21 cellular contexts compared by ENCODE assay signal in the genomic region with DNA sequence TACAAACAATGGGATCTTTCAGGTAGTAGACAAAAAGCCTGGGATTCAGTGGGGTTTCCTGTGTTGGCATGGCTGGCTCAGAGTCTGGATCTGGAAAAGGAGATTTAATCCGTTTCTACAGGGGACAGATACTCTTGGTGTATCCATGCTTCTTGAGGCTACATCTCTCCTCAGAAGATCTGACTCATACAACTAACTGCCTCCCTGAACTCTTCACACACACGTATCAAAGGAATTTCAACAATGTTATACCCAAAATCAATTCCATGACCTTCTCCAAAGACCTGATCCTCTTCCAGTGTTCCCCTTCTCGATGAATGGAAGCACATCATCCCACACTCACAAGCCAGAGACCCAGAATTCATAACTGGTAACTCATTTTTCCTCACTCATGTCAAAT.
DNase-seq lines count a peak whose midpoint lies in the region; ATAC-seq, FAIRE-seq and TF ChIP-seq lines count a peak whose summit lies in the region.
"Had no signal": no experiment of that assay in that cellular context is flagged by ENCODE, and none has a peak within 500 bp of the region (broad histone marks: within the 10 kb centered on the region; RNA-seq: fewer than 3 reads in every experiment).

No MANE protein-coding gene starts in this region.

- no peak overlapping the region for H3K27ac Mint-ChIP-seq in astrocyte (ENCODE audit: unreplicated experiment)
- H3K27ac Mint-ChIP-seq in CD8-positive, alpha-beta memory T cell: no peak overlapping the region
- H3K27ac Mint-ChIP-seq: CD4-positive, alpha-beta memory T cell; GM23338 had no signal

- CTCF ChIA-PET in CD8-positive, alpha-beta memory T cell (lab: Charles Lee): no interaction called here

- H3K14ac ChIP-seq in neuronal stem cell (ENCODE audit: low read length): no peak overlapping the region

- H2BK5ac ChIP-seq in neuronal stem cell (ENCODE audit: low read length): no peak overlapping the region

- H4K20me1 ChIP-seq in GM23248 (ENCODE audit: insufficient read depth) (no peaks in the 10 kb centered on the region), astrocyte (ENCODE audit: insufficient read depth, low read length) (no peaks in the 10 kb centered on the region)

- no peak for ATAC-seq in HG03342 (IDR thresholded peaks at IDR 0.05; ENCODE audit: unreplicated experiment)
- ATAC-seq: GM23338, K562 had no signal

- no peaks in the 10 kb centered on the region for H3K36me3 Mint-ChIP-seq in astrocyte (ENCODE audit: low read depth, unreplicated experiment)
- no peaks in the 10 kb centered on the region for H3K36me3 Mint-ChIP-seq in CD8-positive, alpha-beta memory T cell
- H3K36me3 Mint-ChIP-seq: CD4-positive, alpha-beta memory T cell had no signal

- no peak overlapping the region for H4K8ac ChIP-seq in neuronal stem cell (ENCODE audit: low read depth, low read length)

- H3K4me1 Mint-ChIP-seq in astrocyte (ENCODE audit: low read depth, unreplicated experiment): peaks cover 12% of the 10 kb centered on the region
- H3K4me1 Mint-ChIP-seq in CD8-positive, alpha-beta memory T cell: no peaks in the 10 kb centered on the region
- H3K4me1 Mint-ChIP-seq: CD4-positive, alpha-beta memory T cell; GM23338 had no signal

- H3K23ac ChIP-seq in neuronal stem cell (ENCODE audit: low read depth, low read length, poor library complexity): no peak overlapping the region

- no peak overlapping the region for H2BK120ac ChIP-seq in neuronal stem cell (ENCODE audit: low read depth, low read length)

- H3K18ac ChIP-seq in neuronal stem cell (ENCODE audit: low read length): no peak overlapping the region

- no peak overlapping the region for H3K4me3 Mint-ChIP-seq in astrocyte (ENCODE audit: unreplicated experiment)
- H3K4me3 Mint-ChIP-seq in CD8-positive, alpha-beta memory T cell: no peak overlapping the region
- H3K4me3 Mint-ChIP-seq: CD4-positive, alpha-beta memory T cell; GM23338 had no signal

- 28 to 35% methylated on average over 3 of the region's 3 CpGs for WGBS in GM23248 (ENCODE audit: low coverage in 1 of 2, low lambda C conversion rate in 2 of 2, missing lambda C conversion rate in 2 of 2), 2 experiments
- no CpG with 5 or more reads among the region's 3 CpGs for WGBS in neuronal stem cell (ENCODE audit: extremely low coverage in 2 of 2, insufficient read length in 2 of 2, insufficient replicate concordance in 1 of 2), 2 donors

- no peak overlapping the region for H2BK12ac ChIP-seq in neuronal stem cell (ENCODE audit: low read length)

- H3K9ac ChIP-seq in GM23248 (no peak overlapping the region), astrocyte (ENCODE audit: low read length) (no peak overlapping the region), neuronal stem cell (ENCODE audit: low read depth, low read length, poor library complexity) (no peak overlapping the region)

- H3K27me3 ChIP-seq in GM23248 (replicated peaks; ENCODE audit: insufficient read depth): no peaks in the 10 kb centered on the region
- H3K27me3 ChIP-seq in astrocyte (ENCODE audit: insufficient read depth, low read length): no peaks in the 10 kb centered on the region
- no peaks in the 10 kb centered on the region for H3K27me3 ChIP-seq in neuronal stem cell (ENCODE audit: control insufficient read depth in 3 of 3, insufficient read depth in 3 of 3, low read depth in 1 of 3, low read length in 3 of 3)
- H3K27me3 ChIP-seq in CD8-positive, alpha-beta memory T cell (ENCODE audit: insufficient read depth, low read length, poor library complexity, severe bottlenecking): no peaks in the 10 kb centered on the region
- H3K27me3 ChIP-seq: BE2C had no signal

- H3K4me3 ChIP-seq in AG10803 (ENCODE audit: low read length): no peak overlapping the region
- H3K4me3 ChIP-seq in GM23248: no peak overlapping the region
- no peak overlapping the region for H3K4me3 ChIP-seq in astrocyte (ENCODE audit: insufficient read depth, low read depth, low read length)
- H3K4me3 ChIP-seq in neuronal stem cell (ENCODE audit: low read length in 2 of 2): no peak overlapping the region
- no peak overlapping the region for H3K4me3 ChIP-seq in CD8-positive, alpha-beta memory T cell (ENCODE audit: low read length)
- H3K4me3 ChIP-seq: GM23338, K562 had no signal

- DNase-seq in AG10803 (ENCODE audit: low read depth): peak; percentile 16
- peak; percentile 5 for DNase-seq in GM23248
- DNase-seq in astrocyte (ENCODE audit: low read depth): peak; percentile 42
- DNase-seq in neuronal stem cell (ENCODE audit: low spot score): no peak
- DNase-seq in CD8-positive, alpha-beta memory T cell: no peak
- no peak for DNase-seq in activated CD4-positive, alpha-beta T cell treated with anti-CD3 and anti-CD28 coated beads for 1 hour
- DNase-seq: 8988T; BE2C; CD4-positive, alpha-beta memory T cell; COR-L47; DMS153; DMS79 treated with DMSO at 0.1 percent for 48 hours; GF-D8; H7 had no signal

- in situ Hi-C loops in GM23248 (cut with MboI): no loop called here

- H3K79me2 ChIP-seq in GM23248 (ENCODE audit: insufficient read depth) (no peaks in the 10 kb centered on the region), astrocyte (ENCODE audit: insufficient read depth, low read length) (no peaks in the 10 kb centered on the region)

- no peaks in the 10 kb centered on the region for H3K79me1 ChIP-seq in neuronal stem cell (ENCODE audit: low read depth, low read length)

- H3K36me3 ChIP-seq in GM23248 (ENCODE audit: low read depth) (no peaks in the 10 kb centered on the region), astrocyte (ENCODE audit: insufficient read depth, low read length) (no peaks in the 10 kb centered on the region), neuronal stem cell (replicated peaks in 1 of 2; ENCODE audit: control insufficient read depth in 2 of 2, insufficient read depth in 2 of 2, low read length in 2 of 2) (no peaks in the 10 kb centered on the region)
- H3K36me3 ChIP-seq in CD8-positive, alpha-beta memory T cell (ENCODE audit: insufficient read depth, low read length): no peaks in the 10 kb centered on the region
- H3K36me3 ChIP-seq: BE2C had no signal

- no peak overlapping the region for H2AFZ ChIP-seq in GM23248
- no peak overlapping the region for H2AFZ ChIP-seq in astrocyte (ENCODE audit: low read depth, low read length)
- H2AFZ ChIP-seq in neuronal stem cell (ENCODE audit: low read length): no peak overlapping the region
- H2AFZ ChIP-seq: GM23338 had no signal

- H3K27ac ChIP-seq in GM23248 (no peak overlapping the region), astrocyte (ENCODE audit: low read depth, low read length) (no peak overlapping the region), neuronal stem cell (replicated peaks; ENCODE audit: low read length) (peak overlapping the region; percentile 14)
- no peak overlapping the region for H3K27ac ChIP-seq in CD8-positive, alpha-beta memory T cell (ENCODE audit: low read depth, low read length)
- H3K27ac ChIP-seq: C4-2B, HL-60 had no signal

- no peaks in the 10 kb centered on the region for H3K27me3 Mint-ChIP-seq in astrocyte (ENCODE audit: low read depth, unreplicated experiment)
- H3K27me3 Mint-ChIP-seq in CD8-positive, alpha-beta memory T cell: no peaks in the 10 kb centered on the region
- H3K27me3 Mint-ChIP-seq: CD4-positive, alpha-beta memory T cell had no signal

- FAIRE-seq in astrocyte (lab: Jason Lieb, UNC): no peak
- FAIRE-seq: D721Med, GM18507, K562 had no signal

- POLR2A ChIA-PET in CD8-positive, alpha-beta memory T cell (lab: Charles Lee): no interaction called here

- H3K9me2 ChIP-seq in GM23248 (ENCODE audit: insufficient read depth): no peaks in the 10 kb centered on the region

- H3K9me3 ChIP-seq in GM23248 (ENCODE audit: low read depth) (no peaks in the 10 kb centered on the region), astrocyte (ENCODE audit: insufficient read depth, low read depth, low read length) (no peaks in the 10 kb centered on the region), neuronal stem cell (replicated peaks in 1 of 2; ENCODE audit: control insufficient read depth in 2 of 2, insufficient read depth in 1 of 2, low read depth in 1 of 2, low read length in 2 of 2) (no peaks in the 10 kb centered on the region)
- no peaks in the 10 kb centered on the region for H3K9me3 ChIP-seq in CD8-positive, alpha-beta memory T cell (ENCODE audit: low read length)
- H3K9me3 ChIP-seq: BE2C had no signal

- H3K4me2 ChIP-seq in GM23248 (ENCODE audit: unreplicated experiment): no peak overlapping the region
- H3K4me2 ChIP-seq in astrocyte (ENCODE audit: low read length): no peak overlapping the region
- no peak overlapping the region for H3K4me2 ChIP-seq in neuronal stem cell (ENCODE audit: insufficient read depth, low read length, poor library complexity, severe bottlenecking)
- H3K4me2 ChIP-seq: GM23338 had no signal

- H3K4me1 ChIP-seq in GM23248 (ENCODE audit: insufficient read depth): no peaks in the 10 kb centered on the region
- H3K4me1 ChIP-seq in astrocyte (ENCODE audit: insufficient read depth, low read length): no peaks in the 10 kb centered on the region
- H3K4me1 ChIP-seq in neuronal stem cell (ENCODE audit: control insufficient read depth in 2 of 2, insufficient read depth in 1 of 2, low read depth in 1 of 2, low read length in 2 of 2): no peaks in the 10 kb centered on the region
- no peaks in the 10 kb centered on the region for H3K4me1 ChIP-seq in CD8-positive, alpha-beta memory T cell (ENCODE audit: insufficient read depth, low read length)

- TF ChIP-seq CTCF in AG10803 (conservative IDR thresholded peaks at IDR 0.05; ENCODE audit: low read length) (no peak), astrocyte (IDR thresholded peaks at IDR 0.05; ENCODE audit: insufficient read depth, low read depth, low read length) (no peak)

- H3K4ac ChIP-seq in neuronal stem cell (ENCODE audit: low read length): no peak overlapping the region

- H2AK5ac ChIP-seq in neuronal stem cell (ENCODE audit: low read depth, low read length): no peak overlapping the region

- no peak overlapping the region for H2BK15ac ChIP-seq in neuronal stem cell (ENCODE audit: low read length)

- H4K91ac ChIP-seq in neuronal stem cell (ENCODE audit: low read depth, low read length, poor library complexity): no peak overlapping the region

- peaks cover 2% of the 10 kb centered on the region for H3K9me3 Mint-ChIP-seq in astrocyte (ENCODE audit: unreplicated experiment)
- peaks cover 3 to 19% (median 10%) of the 10 kb centered on the region in 5 donors for H3K9me3 Mint-ChIP-seq in CD8-positive, alpha-beta memory T cell
- H3K9me3 Mint-ChIP-seq: GM23338 had no signal

- H3F3A ChIP-seq in GM23248 (ENCODE audit: insufficient read depth): no peaks in the 10 kb centered on the region

Comparison
In these comparisons a context has a peak if more than half of its experiments do, and no peak if none do; other contexts are left out.
1. DNase-seq: peak in AG10803 (single experiment), GM23248 (single experiment) and astrocyte (single experiment); none in neuronal stem cell (single experiment), CD8-positive, alpha-beta memory T cell (0 of 5) and activated CD4-positive, alpha-beta T cell treated with anti-CD3 and anti-CD28 coated beads for 1 hour (single experiment).